18 cellular contexts compared by ENCODE assay signal in the genomic region with DNA sequence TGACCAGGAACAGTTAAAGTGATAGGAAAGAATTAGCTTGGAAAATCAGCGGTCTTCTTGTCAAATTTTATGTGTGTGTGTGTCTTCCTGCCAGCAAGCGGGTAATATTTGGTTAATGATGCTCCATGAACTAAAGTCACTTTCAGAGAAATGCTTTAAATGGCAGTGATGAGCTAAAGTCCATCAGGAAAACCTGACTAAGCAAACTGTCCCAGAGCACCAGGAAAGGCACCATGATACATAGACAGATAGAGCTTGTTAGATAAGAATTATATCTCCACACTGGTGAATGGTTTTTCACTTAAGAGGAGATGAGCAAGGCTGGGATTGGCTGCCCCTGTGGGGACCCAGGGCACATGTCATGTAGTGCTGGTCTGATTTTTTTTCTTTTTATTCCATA. TPM values are rescaled to one million over a fixed set of nuclear protein-coding genes. Genes with fewer than 3 reads are reported as not detected.
DNase-seq lines count a peak whose midpoint lies in the region; ATAC-seq and TF ChIP-seq lines count a peak whose summit lies in the region.
"Had no signal": no experiment of that assay in that cellular context is flagged by ENCODE, and none has a peak within 500 bp of the region (broad histone marks: within the 10 kb centered on the region; RNA-seq: fewer than 3 reads in every experiment).

No MANE protein-coding gene starts in this region.

- H3K27ac ChIP-seq in osteoblast (ENCODE audit: low read depth, low read length) = no peak overlapping the region
- H3K27ac ChIP-seq: 22Rv1, BLaER1, C4-2B had no signal

- H3K4me1 Mint-ChIP-seq in activated CD8-positive, alpha-beta T cell treated with anti-CD3 and anti-CD28 coated beads, Interleukin-2, amount 10 ng/mL, durations not matched to agents 7 days and 5 days (ENCODE audit: low read depth) = no peaks in the 10 kb centered on the region
- H3K4me1 Mint-ChIP-seq in activated CD8-positive, alpha-beta T cell treated with anti-CD3 and anti-CD28 coated beads for 36 hours (ENCODE audit: low read depth) = no peaks in the 10 kb centered on the region
- H3K4me1 Mint-ChIP-seq: B cell had no signal

- H3K4me1 ChIP-seq in osteoblast (ENCODE audit: insufficient read depth, low read length) = no peaks in the 10 kb centered on the region
- H3K4me1 ChIP-seq: Caco-2 had no signal

- no peak overlapping the region for H3K4me3 ChIP-seq in osteoblast (ENCODE audit: insufficient read depth, low read length)
- H3K4me3 ChIP-seq: BLaER1 had no signal

- no peak for ATAC-seq in activated CD8-positive, alpha-beta T cell treated with anti-CD3 and anti-CD28 coated beads, Interleukin-2, amount 10 ng/mL, durations not matched to agents 7 days and 5 days
- no peak for ATAC-seq in activated CD8-positive, alpha-beta T cell treated with anti-CD3 and anti-CD28 coated beads for 36 hours
- peak; percentile 32 for ATAC-seq in left lobe of liver
- ATAC-seq: CD8-positive, alpha-beta T cell had no signal

- H3K36me3 Mint-ChIP-seq in activated CD8-positive, alpha-beta T cell treated with anti-CD3 and anti-CD28 coated beads, Interleukin-2, amount 10 ng/mL, durations not matched to agents 7 days and 5 days (ENCODE audit: low read depth) = no peaks in the 10 kb centered on the region
- no peaks in the 10 kb centered on the region for H3K36me3 Mint-ChIP-seq in activated CD8-positive, alpha-beta T cell treated with anti-CD3 and anti-CD28 coated beads for 36 hours (ENCODE audit: low read depth)
- H3K36me3 Mint-ChIP-seq: CD4-positive, CD25-positive, alpha-beta regulatory T cell; CD8-positive, alpha-beta T cell had no signal

- H3K4me3 Mint-ChIP-seq in activated CD8-positive, alpha-beta T cell treated with anti-CD3 and anti-CD28 coated beads, Interleukin-2, amount 10 ng/mL, durations not matched to agents 7 days and 5 days = no peak overlapping the region
- H3K4me3 Mint-ChIP-seq in activated CD8-positive, alpha-beta T cell treated with anti-CD3 and anti-CD28 coated beads for 36 hours = no peak overlapping the region
- H3K4me3 Mint-ChIP-seq: B cell; CD4-positive, CD25-positive, alpha-beta regulatory T cell; CD8-positive, alpha-beta T cell had no signal

- no peaks in the 10 kb centered on the region for H4K20me1 ChIP-seq in osteoblast (ENCODE audit: insufficient read depth, low read length)
- H4K20me1 ChIP-seq: BLaER1 had no signal

- no peak overlapping the region for H3K27ac Mint-ChIP-seq in activated CD8-positive, alpha-beta T cell treated with anti-CD3 and anti-CD28 coated beads, Interleukin-2, amount 10 ng/mL, durations not matched to agents 7 days and 5 days
- H3K27ac Mint-ChIP-seq in activated CD8-positive, alpha-beta T cell treated with anti-CD3 and anti-CD28 coated beads for 36 hours = no peak overlapping the region
- H3K27ac Mint-ChIP-seq: B cell; CD8-positive, alpha-beta T cell had no signal

- no peaks in the 10 kb centered on the region for H3K79me2 ChIP-seq in osteoblast (ENCODE audit: insufficient read depth, low read length)

- intact Hi-C loops in activated CD8-positive, alpha-beta T cell treated with anti-CD3 and anti-CD28 coated beads for 36 hours (cut with micrococcal nuclease) = no loop called here

- no peaks in the 10 kb centered on the region for H3K36me3 ChIP-seq in osteoblast (ENCODE audit: insufficient read depth, low read length)
- H3K36me3 ChIP-seq: BLaER1 had no signal

- no peak overlapping the region for H3K4me2 ChIP-seq in osteoblast (ENCODE audit: insufficient read depth, low read length)
- H3K4me2 ChIP-seq: BLaER1 had no signal

- DNase-seq in activated CD8-positive, alpha-beta T cell treated with anti-CD3 and anti-CD28 coated beads, Interleukin-2, amount 10 ng/mL, durations not matched to agents 7 days and 5 days = peak; percentile 4
- no peak for DNase-seq in activated CD8-positive, alpha-beta T cell treated with anti-CD3 and anti-CD28 coated beads for 36 hours
- DNase-seq in left lobe of liver (ENCODE audit: low spot score) (no peak), osteoblast (ENCODE audit: insufficient read length, low spot score, missing footprints) (peak; percentile 64), NCI-H2029 treated with DMSO at 0.1 percent for 48 hours (lab: John Stamatoyannopoulos, UW) (no peak), NCI-H82 (lab: John Stamatoyannopoulos, UW) (no peak)
- DNase-seq: Caco-2; CD4-positive, CD25-positive, alpha-beta regulatory T cell; CD8-positive, alpha-beta T cell; DMS153; DND-41; GOT3; H7; HCEC 1CT had no signal

- H3K27me3 Mint-ChIP-seq in activated CD8-positive, alpha-beta T cell treated with anti-CD3 and anti-CD28 coated beads, Interleukin-2, amount 10 ng/mL, durations not matched to agents 7 days and 5 days (ENCODE audit: low read depth) = peaks cover 6% of the 10 kb centered on the region
- H3K27me3 Mint-ChIP-seq in activated CD8-positive, alpha-beta T cell treated with anti-CD3 and anti-CD28 coated beads for 36 hours = no peaks in the 10 kb centered on the region

- H2AFZ ChIP-seq in osteoblast (ENCODE audit: low read length) = no peak overlapping the region

- no peaks in the 10 kb centered on the region for H3K27me3 ChIP-seq in osteoblast (ENCODE audit: insufficient read depth, low read length)
- H3K27me3 ChIP-seq: BLaER1 had no signal

- no peaks in the 10 kb centered on the region for H3K9me3 ChIP-seq in osteoblast (ENCODE audit: low read depth, low read length)
- H3K9me3 ChIP-seq: BLaER1, Caco-2 had no signal

- CTCF ChIA-PET in activated CD8-positive, alpha-beta T cell treated with anti-CD3 and anti-CD28 coated beads, Interleukin-2, amount 10 ng/mL, durations not matched to agents 7 days and 5 days (lab: Charles Lee) = interaction anchor here (2.0 kb wide), 1 partner anchor 113 kb away, joined by 6 read pairs; no protein-coding TSS in a partner anchor
- CTCF ChIA-PET in activated CD8-positive, alpha-beta T cell treated with anti-CD3 and anti-CD28 coated beads for 36 hours (lab: Charles Lee) = interaction anchor here (1.1 kb wide), 1 partner anchor 113 kb away, joined by 3 read pairs; no protein-coding TSS in a partner anchor

- H3K9me3 Mint-ChIP-seq in activated CD8-positive, alpha-beta T cell treated with anti-CD3 and anti-CD28 coated beads, Interleukin-2, amount 10 ng/mL, durations not matched to agents 7 days and 5 days (ENCODE audit: insufficient read depth) = no peaks in the 10 kb centered on the region
- H3K9me3 Mint-ChIP-seq in activated CD8-positive, alpha-beta T cell treated with anti-CD3 and anti-CD28 coated beads for 36 hours = no peaks in the 10 kb centered on the region
- H3K9me3 Mint-ChIP-seq: CD8-positive, alpha-beta T cell had no signal

- POLR2A ChIA-PET in activated CD8-positive, alpha-beta T cell treated with anti-CD3 and anti-CD28 coated beads, Interleukin-2, amount 10 ng/mL, durations not matched to agents 7 days and 5 days (lab: Charles Lee) = no interaction called here
- POLR2A ChIA-PET in activated CD8-positive, alpha-beta T cell treated with anti-CD3 and anti-CD28 coated beads for 36 hours (lab: Charles Lee) = interaction anchor here (1.1 kb wide), 1 partner anchor 75 kb away, joined by 3 read pairs; no protein-coding TSS in a partner anchor

- no peak for TF ChIP-seq CTCF in activated CD8-positive, alpha-beta T cell treated with anti-CD3 and anti-CD28 coated beads for 36 hours (IDR thresholded peaks at IDR 0.05)
- no peak for TF ChIP-seq CTCF in osteoblast (IDR thresholded peaks at IDR 0.05; ENCODE audit: extremely low read depth, low read depth, low read length)

RNA-seq across cellular contexts. Expression of a gene that starts 9.9 kb away (rescaled TPM):
- total RNA-seq in activated CD8-positive, alpha-beta T cell treated with anti-CD3 and anti-CD28 coated beads, Interleukin-2, amount 10 ng/mL, durations not matched to agents 7 days and 5 days = 10 to 100 TPM; 24.9 to 26.7 TPM
- total RNA-seq in activated CD8-positive, alpha-beta T cell treated with anti-CD3 and anti-CD28 coated beads for 36 hours = 10 to 100 TPM; 14.3 to 17.2 TPM
- total RNA-seq in left lobe of liver (2.2 TPM), osteoblast (6.5 and 6.9 TPM in 2 replicates)

Comparison
In these comparisons a context has a peak if more than half of its experiments do, and no peak if none do; other contexts are left out.
1. DNase-seq: peak in activated CD8-positive, alpha-beta T cell treated with anti-CD3 and anti-CD28 coated beads, Interleukin-2, amount 10 ng/mL, durations not matched to agents 7 days and 5 days (single experiment) and osteoblast (single experiment); none in activated CD8-positive, alpha-beta T cell treated with anti-CD3 and anti-CD28 coated beads for 36 hours (single experiment), left lobe of liver (single experiment), NCI-H2029 treated with DMSO at 0.1 percent for 48 hours (single experiment) and NCI-H82 (single experiment).